Comparison of ENCODE assay signal across 20 cellular contexts in genomic region chr11:108614086-108614485, GRCh38.
"Had no signal": no experiment of that assay in that cellular context is flagged by ENCODE, and none has a peak within 500 bp of the region (broad histone marks: within the 10 kb centered on the region; RNA-seq: fewer than 3 reads in every experiment).

No MANE protein-coding gene starts in this region.

- H3K4me3 ChIP-seq: colonic mucosa, esophagus muscularis mucosa, lung, mucosa of descending colon, spleen, testis, tibial nerve had no signal

- H3K27me3 ChIP-seq: colonic mucosa, spleen, testis, tibial nerve had no signal

- H3K9me3 ChIP-seq: colonic mucosa, esophagus muscularis mucosa, mucosa of descending colon, spleen, testis, tibial nerve had no signal

- FAIRE-seq: kidney had no signal

- H3K27ac ChIP-seq: colonic mucosa, esophagus muscularis mucosa, spleen, testis, tibial nerve had no signal

- H3K36me3 ChIP-seq: colonic mucosa, esophagus muscularis mucosa, spleen, tibial nerve had no signal

- H3K4me1 ChIP-seq: colonic mucosa, esophagus muscularis mucosa, spleen, testis, tibial nerve had no signal

- DNase-seq: colonic mucosa; dermis blood vessel endothelial cell; foreskin fibroblast; immature natural killer cell; kidney; left cardiac atrium; left ventricle myocardium superior; mucosa of descending colon; naive thymus-derived CD8-positive, alpha-beta T cell; posterior cingulate gyrus; spleen; stimulated activated CD4-positive, alpha-beta T cell treated with anti-CD3 and anti-CD28 coated beads, Interleukin-15, amount 100 ng/mL, for 24 hours; stimulated activated CD4-positive, alpha-beta T cell treated with anti-CD3 and anti-CD28 coated beads, Interleukin-1b, Interleukin-23, amount 100 ng/mL, for 48 hours; stimulated activated CD4-positive, alpha-beta T cell treated with anti-CD3 and anti-CD28 coated beads, Interleukin-4, amount 100 ng/mL, for 24 hours; testis had no signal

- ATAC-seq: left cardiac atrium; left ventricle myocardium superior; mucosa of descending colon; naive thymus-derived CD8-positive, alpha-beta T cell; sciatic nerve; stimulated activated memory B cell treated with anti-CD40 and anti-IgM and Interleukin-4, amounts not matched to agents 10 μg/mL and 1 μg/mL and 100 μg/mL, for 72 hours had no signal
